11 cellular contexts compared by ENCODE assay signal in the genomic region with DNA sequence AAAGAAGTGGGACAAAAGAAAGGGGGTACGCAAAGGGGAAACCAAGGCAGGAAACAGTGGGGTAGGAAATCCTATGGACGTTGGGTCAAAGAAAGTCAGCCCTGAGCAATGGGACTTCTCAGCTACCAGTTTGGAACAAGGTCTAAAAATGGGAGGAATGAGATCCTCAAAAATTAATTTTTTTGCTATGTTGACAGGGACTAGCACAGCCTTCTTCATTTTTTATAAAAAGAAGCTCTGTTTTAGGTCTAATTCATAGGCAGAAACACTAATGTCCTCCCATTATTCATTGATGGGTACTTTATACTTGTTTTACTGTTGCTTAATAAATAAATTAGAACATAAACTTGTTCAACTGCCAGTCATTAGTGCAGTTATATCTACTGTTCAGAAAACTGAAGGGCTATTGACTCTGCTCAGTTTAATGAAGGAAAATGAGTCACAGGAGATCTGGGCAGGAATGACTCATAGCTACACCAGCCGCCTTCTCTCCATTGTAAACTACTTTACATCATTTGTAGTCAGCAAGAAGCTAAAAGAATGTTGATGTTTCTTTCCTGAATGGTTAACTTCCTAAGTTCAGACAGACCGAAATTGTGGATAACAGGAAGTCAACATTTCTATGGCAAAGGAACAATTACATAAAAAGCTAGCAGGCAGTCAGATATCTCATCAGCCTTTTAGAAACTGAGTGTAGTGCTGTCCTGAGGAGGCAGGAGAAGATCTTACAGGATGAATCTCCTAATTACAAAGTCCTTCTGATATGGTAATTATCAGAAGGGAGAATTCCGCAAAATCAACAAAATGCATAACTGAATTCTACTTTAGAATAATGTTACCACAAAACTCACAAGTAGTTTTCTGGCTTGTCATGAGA.
A peak's percentile ranks its signal among the peaks of the same experiment; 100 is the strongest.
DNase-seq lines count a peak whose midpoint lies in the region; ATAC-seq and TF ChIP-seq lines count a peak whose summit lies in the region.
"Had no signal": no experiment of that assay in that cellular context is flagged by ENCODE, and none has a peak within 500 bp of the region (broad histone marks: within the 10 kb centered on the region; RNA-seq: fewer than 3 reads in every experiment).

No MANE protein-coding gene starts in this region.

- H3K27me3 ChIP-seq in NT2/D1 (ENCODE audit: insufficient read depth, insufficient read length): no peaks in the 10 kb centered on the region

- no peaks in the 10 kb centered on the region for H3K9me3 ChIP-seq in NT2/D1 (ENCODE audit: insufficient read depth, low read length)
- H3K9me3 ChIP-seq: HAP-1 had no signal

- ATAC-seq in GM18867 (IDR thresholded peaks at IDR 0.05; ENCODE audit: unreplicated experiment): peak; percentile 78
- ATAC-seq in sciatic nerve: peak; percentile 87
- ATAC-seq in GM19023 (IDR thresholded peaks at IDR 0.05; ENCODE audit: unreplicated experiment): no peak
- ATAC-seq in GM18909 (IDR thresholded peaks at IDR 0.05; ENCODE audit: poor library complexity, unreplicated experiment): no peak

- no peaks in the 10 kb centered on the region for H3K4me1 Mint-ChIP-seq in glutamatergic neuron (ENCODE audit: low read depth, unreplicated experiment)
- H3K4me1 Mint-ChIP-seq: memory B cell had no signal

- no peak overlapping the region for H3K4me3 ChIP-seq in NT2/D1 (ENCODE audit: insufficient read length, low read depth)
- H3K4me3 ChIP-seq in fibroblast of villous mesenchyme (ENCODE audit: low read depth, low read length): no peak overlapping the region
- H3K4me3 ChIP-seq: HAP-1 had no signal

- H3K9ac ChIP-seq in NT2/D1 (ENCODE audit: insufficient read length, low read depth): no peak overlapping the region

- no peaks in the 10 kb centered on the region for H3K36me3 ChIP-seq in NT2/D1 (ENCODE audit: insufficient read depth, insufficient read length, low read length)
- H3K36me3 ChIP-seq: HAP-1 had no signal

- DNase-seq in NT2/D1 (ENCODE audit: low read depth, low spot score): peak; percentile 44
- DNase-seq in fibroblast of villous mesenchyme (ENCODE audit: low read depth): peak; percentile 80
- no peak for DNase-seq in sciatic nerve (ENCODE audit: low spot score)
- no peak for DNase-seq in activated CD4-positive, alpha-beta T cell treated with anti-CD3 and anti-CD28 coated beads for 48 hours
- no peak for DNase-seq in glutamatergic neuron
- DNase-seq: activated CD4-positive, alpha-beta T cell treated with anti-CD3 and anti-CD28 coated beads, Interleukin-2, amount 50 U/mL, for 4 hours had no signal

- H3K4me1 ChIP-seq in NT2/D1 (ENCODE audit: insufficient read depth, insufficient read length): no peaks in the 10 kb centered on the region

- H3K4me3 Mint-ChIP-seq in glutamatergic neuron (ENCODE audit: unreplicated experiment): no peak overlapping the region
- H3K4me3 Mint-ChIP-seq: memory B cell had no signal

- TF ChIP-seq CTCF in fibroblast of villous mesenchyme (IDR thresholded peaks at IDR 0.05; ENCODE audit: insufficient read depth, low read depth, low read length) (no peak), glutamatergic neuron (IDR thresholded peaks at IDR 0.05; ENCODE audit: partially characterized antibody, unreplicated experiment) (no peak)

- intact Hi-C loops in sciatic nerve (cut with DNase I): no loop called here

- H3K27me3 Mint-ChIP-seq in glutamatergic neuron (ENCODE audit: unreplicated experiment): no peaks in the 10 kb centered on the region

- H3K9me3 Mint-ChIP-seq in glutamatergic neuron (ENCODE audit: unreplicated experiment): peaks cover 2% of the 10 kb centered on the region
- H3K9me3 Mint-ChIP-seq: memory B cell had no signal

- no peaks in the 10 kb centered on the region for H3K36me3 Mint-ChIP-seq in glutamatergic neuron (ENCODE audit: unreplicated experiment)
- H3K36me3 Mint-ChIP-seq: memory B cell had no signal

- H3K27ac Mint-ChIP-seq in glutamatergic neuron (ENCODE audit: unreplicated experiment): no peak overlapping the region
- H3K27ac Mint-ChIP-seq: memory B cell had no signal

Comparison
In these comparisons a context has a peak if more than half of its experiments do, and no peak if none do; other contexts are left out.
1. ATAC-seq: peak in GM18867 (single experiment) and sciatic nerve (single experiment); none in GM19023 (single experiment) and GM18909 (single experiment).
2. DNase-seq: peak in NT2/D1 (single experiment) and fibroblast of villous mesenchyme (single experiment); none in sciatic nerve (single experiment), activated CD4-positive, alpha-beta T cell treated with anti-CD3 and anti-CD28 coated beads for 48 hours (single experiment) and glutamatergic neuron (single experiment).